Comparison of ENCODE assay signal across 10 cellular contexts in genomic region chr2:74549685-74549971, GRCh38. TPM values are rescaled to one million over a fixed set of nuclear protein-coding genes. Genes with fewer than 3 reads are reported as not detected.
DNase-seq lines count a peak whose midpoint lies in the region; ATAC-seq and TF ChIP-seq lines count a peak whose summit lies in the region.
"Had no signal": no experiment of that assay in that cellular context is flagged by ENCODE, and none has a peak within 500 bp of the region (broad histone marks: within the 10 kb centered on the region; RNA-seq: fewer than 3 reads in every experiment).

No MANE protein-coding gene starts in this region.

- no peaks in the 10 kb centered on the region for H3K36me3 Mint-ChIP-seq in activated T-cell treated with anti-CD3 and anti-CD28 coated beads, Interleukin-2, amount 50 U/mL, for 4 hours (ENCODE audit: insufficient read depth)
- H3K36me3 Mint-ChIP-seq in activated naive CD8-positive, alpha-beta T cell, result no peaks in the 10 kb centered on the region

- no peak overlapping the region for H3K27ac ChIP-seq in thoracic aorta

- no peak for DNase-seq in activated T-cell treated with anti-CD3 and anti-CD28 coated beads, Interleukin-2, amount 50 U/mL, for 4 hours
- no peak for DNase-seq in activated T-cell treated with anti-CD3 and anti-CD28 coated beads, Interleukin-2, amount 50 U/mL, for 48 hours
- DNase-seq in left lobe of liver (ENCODE audit: low spot score) (peak; percentile 40), thoracic aorta (ENCODE audit: low spot score) (no peak), SIG-M5 (lab: John Stamatoyannopoulos, UW) (no peak)
- DNase-seq in stimulated activated CD4-positive, alpha-beta T cell treated with anti-CD3 and anti-CD28 coated beads, Interleukin-12 subunit alpha, Interleukin-12 subunit beta, amount 100 ng/mL, for 4 hours, result no peak

- no peak for ATAC-seq in activated T-cell treated with anti-CD3 and anti-CD28 coated beads, Interleukin-2, amount 50 U/mL, for 4 hours
- ATAC-seq in left lobe of liver (no peak), thoracic aorta (ENCODE audit: insufficient number of reproducible peaks, low FRiP score, low read depth) (no peak), HG03457 (IDR thresholded peaks at IDR 0.05; ENCODE audit: unreplicated experiment) (no peak)

- peak overlapping the region; percentile 88 for H3K4me3 ChIP-seq in thoracic aorta

- H3K36me3 ChIP-seq in thoracic aorta, result no peaks in the 10 kb centered on the region

- H3K27me3 Mint-ChIP-seq in activated T-cell treated with anti-CD3 and anti-CD28 coated beads, Interleukin-2, amount 50 U/mL, for 4 hours (ENCODE audit: low read depth), result peaks cover 45% of the 10 kb centered on the region
- peaks cover 29% of the 10 kb centered on the region for H3K27me3 Mint-ChIP-seq in activated naive CD8-positive, alpha-beta T cell

- H3K27ac Mint-ChIP-seq in activated naive CD8-positive, alpha-beta T cell, result no peak overlapping the region

- TF ChIP-seq CTCF in thoracic aorta (IDR thresholded peaks at IDR 0.05), result no peak

- H3K4me1 Mint-ChIP-seq in activated T-cell treated with anti-CD3 and anti-CD28 coated beads, Interleukin-2, amount 50 U/mL, for 4 hours (ENCODE audit: low read depth), result peaks cover 7% of the 10 kb centered on the region
- peaks cover 10% of the 10 kb centered on the region for H3K4me1 Mint-ChIP-seq in activated naive CD8-positive, alpha-beta T cell (ENCODE audit: low read depth)

- no peaks in the 10 kb centered on the region for H3K9me3 ChIP-seq in thoracic aorta

- H3K4me3 Mint-ChIP-seq in activated T-cell treated with anti-CD3 and anti-CD28 coated beads, Interleukin-2, amount 50 U/mL, for 4 hours, result peak overlapping the region; percentile 65
- H3K4me3 Mint-ChIP-seq in activated naive CD8-positive, alpha-beta T cell, result peak overlapping the region; percentile 70

- no peaks in the 10 kb centered on the region for H3K27me3 ChIP-seq in thoracic aorta (replicated peaks; ENCODE audit: insufficient read depth)

- H3K4me1 ChIP-seq in thoracic aorta (ENCODE audit: control insufficient read depth in 1 of 2, low read depth in 2 of 2), result peaks cover 7 to 29% of the 10 kb centered on the region in 2 donors

- H3K9me3 Mint-ChIP-seq in activated T-cell treated with anti-CD3 and anti-CD28 coated beads, Interleukin-2, amount 50 U/mL, for 4 hours, result no peaks in the 10 kb centered on the region
- H3K9me3 Mint-ChIP-seq in activated naive CD8-positive, alpha-beta T cell (ENCODE audit: low read depth), result no peaks in the 10 kb centered on the region

RNA-seq across cellular contexts. Expression of gene LOXL3, which starts 4.1 kb away (rescaled TPM):
- total RNA-seq in activated T-cell treated with anti-CD3 and anti-CD28 coated beads, Interleukin-2, amount 50 U/mL, for 4 hours, result 1 to 10 TPM in 1 of 3 donors, under 1 TPM in 2; 0.49 to 1.0 (median 0.99) TPM
- total RNA-seq in left lobe of liver (0.86 TPM), thoracic aorta (10 to 100 TPM; 16.6 to 24.9 TPM)

RNA-seq across cellular contexts. Expression of gene DOK1, which starts 4.9 kb away (rescaled TPM):
- total RNA-seq in activated T-cell treated with anti-CD3 and anti-CD28 coated beads, Interleukin-2, amount 50 U/mL, for 4 hours, result 10 to 100 TPM; 24.1 to 27.9 (median 25.9) TPM
- total RNA-seq in left lobe of liver (2.8 TPM), thoracic aorta (10 to 100 TPM; 17.6 to 23.1 TPM)

RNA-seq across cellular contexts. Expression of gene HTRA2, which starts 19.9 kb away (rescaled TPM):
- 10 to 100 TPM; 46.2 to 54.6 (median 50.5) TPM for total RNA-seq in activated T-cell treated with anti-CD3 and anti-CD28 coated beads, Interleukin-2, amount 50 U/mL, for 4 hours
- total RNA-seq in left lobe of liver, result 11.7 TPM
- total RNA-seq in thoracic aorta, result 10 to 100 TPM; 34.9 to 35.6 TPM

RNA-seq across cellular contexts. Expression of gene AUP1, which starts 20.1 kb away (rescaled TPM):
- total RNA-seq in activated T-cell treated with anti-CD3 and anti-CD28 coated beads, Interleukin-2, amount 50 U/mL, for 4 hours, result 100 to 1,000 TPM; 200 to 204 (median 203) TPM
- total RNA-seq in left lobe of liver, result 74.1 TPM
- total RNA-seq in thoracic aorta, result 100 to 1,000 TPM in 1 of 2 donors, 10 to 100 TPM in 1; 85.5 to 113 TPM

RNA-seq across cellular contexts. Expression of gene DQX1, which starts 23.6 kb away (rescaled TPM):
- under 1 TPM; 0.28 to 0.34 (median 0.30) TPM for total RNA-seq in activated T-cell treated with anti-CD3 and anti-CD28 coated beads, Interleukin-2, amount 50 U/mL, for 4 hours
- total RNA-seq in left lobe of liver, result 0.23 TPM
- total RNA-seq in thoracic aorta, result 1 to 10 TPM in 1 of 2 donors, not detected in 1; 1.9 TPM
- total RNA-seq: lung microvascular endothelial cell, NCI-H460 had no signal
